9 cellular contexts compared by ENCODE assay signal in genomic region chr21:38712076-38712475, GRCh38.
DNase-seq lines count a peak whose midpoint lies in the region; ATAC-seq and TF ChIP-seq lines count a peak whose summit lies in the region.
"Had no signal": no experiment of that assay in that cellular context is flagged by ENCODE, and none has a peak within 500 bp of the region (broad histone marks: within the 10 kb centered on the region; RNA-seq: fewer than 3 reads in every experiment).

No MANE protein-coding gene starts in this region.

- no peaks in the 10 kb centered on the region for H3K4me1 ChIP-seq in OCI-LY1 (ENCODE audit: insufficient read depth, low read length, severe bottlenecking)

- peaks cover 5% of the 10 kb centered on the region; the same call in 1 of the 2 replicates for H3K4me1 Mint-ChIP-seq in HFFc6 (ENCODE audit: low read depth)
- H3K4me1 Mint-ChIP-seq in stimulated activated effector memory CD8-positive, alpha-beta T cell treated with anti-CD3 and anti-CD28 coated beads, Interleukin-12 subunit alpha, Interleukin-12 subunit beta, amount 100 ng/mL, for 72 hours = no peaks in the 10 kb centered on the region

- H2AFZ ChIP-seq in OCI-LY1 (ENCODE audit: low read length) = no peak overlapping the region

- peaks cover 29% of the 10 kb centered on the region for H3K27me3 Mint-ChIP-seq in HFFc6 (ENCODE audit: insufficient read depth)

- H3K27ac Mint-ChIP-seq in HFFc6 = no peak overlapping the region
- no peak overlapping the region for H3K27ac Mint-ChIP-seq in stimulated activated effector memory CD8-positive, alpha-beta T cell treated with anti-CD3 and anti-CD28 coated beads, Interleukin-12 subunit alpha, Interleukin-12 subunit beta, amount 100 ng/mL, for 72 hours

- no peak overlapping the region for H3K9ac ChIP-seq in OCI-LY1 (ENCODE audit: low read length)

- no peaks in the 10 kb centered on the region for H3K36me3 Mint-ChIP-seq in HFFc6 (ENCODE audit: low read depth)
- H3K36me3 Mint-ChIP-seq in stimulated activated effector memory CD8-positive, alpha-beta T cell treated with anti-CD3 and anti-CD28 coated beads, Interleukin-12 subunit alpha, Interleukin-12 subunit beta, amount 100 ng/mL, for 72 hours = no peaks in the 10 kb centered on the region

- H3K9me3 ChIP-seq in OCI-LY1 (ENCODE audit: low read length) = no peaks in the 10 kb centered on the region

- no peak overlapping the region for H3K4me2 ChIP-seq in OCI-LY1 (ENCODE audit: low read length)

- H3K9me2 ChIP-seq in OCI-LY1 (ENCODE audit: low read depth, low read length) = no peaks in the 10 kb centered on the region

- no peaks in the 10 kb centered on the region for H3K79me2 ChIP-seq in OCI-LY1 (ENCODE audit: insufficient read depth, low read length)

- TF ChIP-seq CTCF in HFFc6 (IDR thresholded peaks at IDR 0.05) (peak; percentile 71), OCI-LY1 (IDR thresholded peaks at IDR 0.05; ENCODE audit: low read length) (peak; percentile 23; the same call in 1 of the 2 replicates)

- ATAC-seq in HG03095 (IDR thresholded peaks at IDR 0.05; ENCODE audit: unreplicated experiment) (no peak), HG03196 (IDR thresholded peaks at IDR 0.05; ENCODE audit: unreplicated experiment) (no peak)
- ATAC-seq in stimulated activated effector memory CD8-positive, alpha-beta T cell treated with anti-CD3 and anti-CD28 coated beads, Interleukin-12 subunit alpha, Interleukin-12 subunit beta, amount 100 ng/mL, for 72 hours = no peak

- no peak overlapping the region for H3K4me3 ChIP-seq in OCI-LY1 (ENCODE audit: low read depth, low read length, poor library complexity, severe bottlenecking)

- no peak overlapping the region for H3K4me3 Mint-ChIP-seq in HFFc6
- H3K4me3 Mint-ChIP-seq in stimulated activated effector memory CD8-positive, alpha-beta T cell treated with anti-CD3 and anti-CD28 coated beads, Interleukin-12 subunit alpha, Interleukin-12 subunit beta, amount 100 ng/mL, for 72 hours = no peak overlapping the region

- H3K9me3 Mint-ChIP-seq in HFFc6 = no peaks in the 10 kb centered on the region
- H3K9me3 Mint-ChIP-seq in stimulated activated effector memory CD8-positive, alpha-beta T cell treated with anti-CD3 and anti-CD28 coated beads, Interleukin-12 subunit alpha, Interleukin-12 subunit beta, amount 100 ng/mL, for 72 hours = no peaks in the 10 kb centered on the region

- peak; percentile 51 to 56 for DNase-seq in AML-193 (lab: John Stamatoyannopoulos, UW)
- peak; percentile 40 for DNase-seq in HFFc6
- peak; percentile 42 to 46 for DNase-seq in erythroblast (lab: John Stamatoyannopoulos, UW)
- peak; percentile 40 for DNase-seq in stromal cell of bone marrow (ENCODE audit: low read depth)
- no peak for DNase-seq in stimulated activated effector memory CD8-positive, alpha-beta T cell treated with anti-CD3 and anti-CD28 coated beads, Interleukin-12 subunit alpha, Interleukin-12 subunit beta, amount 100 ng/mL, for 72 hours (ENCODE audit: low spot score in 2 of 2)

- TF ChIP-seq POLR2A in erythroblast (IDR thresholded peaks at IDR 0.05; ENCODE audit: low read length) = no peak

- no peaks in the 10 kb centered on the region for H4K20me1 ChIP-seq in OCI-LY1 (ENCODE audit: insufficient read depth, low read length)

- no peaks in the 10 kb centered on the region for H3K27me3 ChIP-seq in OCI-LY1 (ENCODE audit: insufficient read depth, low read length)

- no peaks in the 10 kb centered on the region for H3K36me3 ChIP-seq in OCI-LY1 (ENCODE audit: insufficient read depth, low read length)

- no peaks in the 10 kb centered on the region for H3F3A ChIP-seq in OCI-LY1 (ENCODE audit: insufficient read depth, low read length)

- no peak overlapping the region for H3K27ac ChIP-seq in OCI-LY1 (ENCODE audit: low read depth, low read length, poor library complexity, severe bottlenecking)
- H3K27ac ChIP-seq: epithelial cell of prostate had no signal

Comparison
In these comparisons a context has a peak if more than half of its experiments do, and no peak if none do; other contexts are left out.
1. DNase-seq: peak in AML-193 (2 of 2), HFFc6 (single experiment), erythroblast (2 of 2) and stromal cell of bone marrow (single experiment); none in stimulated activated effector memory CD8-positive, alpha-beta T cell treated with anti-CD3 and anti-CD28 coated beads, Interleukin-12 subunit alpha, Interleukin-12 subunit beta, amount 100 ng/mL, for 72 hours (0 of 2).